8 cellular contexts compared by ENCODE assay signal in genomic region chr11:67318239-67318555, GRCh38. TPM values are rescaled to one million over a fixed set of nuclear protein-coding genes. Genes with fewer than 3 reads are reported as not detected.
DNase-seq lines count a peak whose midpoint lies in the region; ATAC-seq lines count a peak whose summit lies in the region.

No MANE protein-coding gene starts in this region.

- H3K27ac ChIP-seq in BLaER1 (no peak overlapping the region), HUES64 (ENCODE audit: low read depth, low read length) (no peak overlapping the region), muscle layer of colon (ENCODE audit: low read depth, low read length) (peak overlapping the region; percentile 80)

- DNase-seq in central memory CD8-positive, alpha-beta T cell (ENCODE audit: low spot score in 2 of 2): no peak
- DNase-seq in NCI-H2196 (lab: John Stamatoyannopoulos, UW; ENCODE audit: unreplicated experiment): no peak
- no peak for DNase-seq in stimulated activated CD4-positive, alpha-beta T cell treated with anti-CD3 and anti-CD28 coated beads, Interleukin-2, amount 100 ng/mL, for 24 hours
- DNase-seq in NCI-H1436 treated with DMSO at 0.1 percent for 48 hours (lab: John Stamatoyannopoulos, UW): no peak
- no peak for DNase-seq in NCI-H748 (lab: John Stamatoyannopoulos, UW; ENCODE audit: unreplicated experiment)

- H3K36me3 Mint-ChIP-seq in central memory CD8-positive, alpha-beta T cell (ENCODE audit: insufficient read depth): peaks cover 10% of the 10 kb centered on the region

- H3K27me3 ChIP-seq in BLaER1: no peaks in the 10 kb centered on the region
- H3K27me3 ChIP-seq in HUES64 (ENCODE audit: insufficient read depth, low read length): peaks cover 32% of the 10 kb centered on the region
- no peaks in the 10 kb centered on the region for H3K27me3 ChIP-seq in muscle layer of colon (ENCODE audit: control insufficient read depth in 1 of 2, insufficient read depth in 2 of 2, low read length in 2 of 2)

- peak overlapping the region; percentile 80 for H3K9ac ChIP-seq in BLaER1
- 0 out of 2 replicates have a peak overlapping the region, but pooled peaks have one; percentile 10 for H3K9ac ChIP-seq in HUES64 (ENCODE audit: low read depth, low read length)
- H3K9ac ChIP-seq in muscle layer of colon (ENCODE audit: low read length): peak overlapping the region; percentile 31

- H4K20me1 ChIP-seq in BLaER1: no peaks in the 10 kb centered on the region

- peak overlapping the region; percentile 99 for H3K27ac Mint-ChIP-seq in central memory CD8-positive, alpha-beta T cell (ENCODE audit: low read depth)

- H3K4me2 ChIP-seq in BLaER1: peak overlapping the region; percentile 93

- no peaks in the 10 kb centered on the region for H3K27me3 Mint-ChIP-seq in central memory CD8-positive, alpha-beta T cell

- peaks cover 22% of the 10 kb centered on the region for H3K4me1 ChIP-seq in BLaER1
- H3K4me1 ChIP-seq in HUES64 (ENCODE audit: insufficient read depth, low read length): no peaks in the 10 kb centered on the region
- peaks cover 11% of the 10 kb centered on the region for H3K4me1 ChIP-seq in muscle layer of colon (ENCODE audit: insufficient read depth, low read length)

- peak overlapping the region; percentile 96 for H3K4me3 Mint-ChIP-seq in central memory CD8-positive, alpha-beta T cell

- H3K9me3 ChIP-seq in BLaER1 (no peaks in the 10 kb centered on the region), HUES64 (ENCODE audit: insufficient read depth, low read depth, low read length) (no peaks in the 10 kb centered on the region), muscle layer of colon (ENCODE audit: low read length) (no peaks in the 10 kb centered on the region)

- H3K4me3 ChIP-seq in BLaER1 (peak overlapping the region; percentile 76), HUES64 (ENCODE audit: low read length) (peak overlapping the region; percentile 68), muscle layer of colon (ENCODE audit: low read depth in 1 of 2, low read length in 2 of 2) (peak overlapping the region; percentile 81 to 85)

- peak; percentile 39 for ATAC-seq in central memory CD8-positive, alpha-beta T cell (replicated peaks; ENCODE audit: extremely low read depth, poor library complexity, severe bottlenecking)

- WGBS in HUES64: 13% methylated on average over 14 of the region's 14 CpGs

- no peaks in the 10 kb centered on the region for H3K9me3 Mint-ChIP-seq in central memory CD8-positive, alpha-beta T cell

- H3K36me3 ChIP-seq in BLaER1: no peaks in the 10 kb centered on the region
- no peaks in the 10 kb centered on the region for H3K36me3 ChIP-seq in HUES64 (ENCODE audit: insufficient read depth, low read length)
- H3K36me3 ChIP-seq in muscle layer of colon (ENCODE audit: insufficient read depth, low read length): no peaks in the 10 kb centered on the region

- peaks cover 30% of the 10 kb centered on the region for H3K4me1 Mint-ChIP-seq in central memory CD8-positive, alpha-beta T cell

RNA-seq across cellular contexts. Expression of gene SSH3, which starts 14.9 kb away (rescaled TPM):
- 13.7 TPM for polyA plus RNA-seq in HUES64 (2013, experiment 1 of 2)
- polyA plus RNA-seq in HUES64 (2013, experiment 2 of 2): 14.1 TPM

RNA-seq across cellular contexts. Expression of gene ANKRD13D, which starts 29.1 kb away (rescaled TPM):
- 14.1 TPM for polyA plus RNA-seq in HUES64 (2013, experiment 1 of 2)
- 13.9 TPM for polyA plus RNA-seq in HUES64 (2013, experiment 2 of 2)

RNA-seq across cellular contexts. Expression of gene POLD4, which starts 35.1 kb away (rescaled TPM):
- 16.3 TPM for polyA plus RNA-seq in HUES64 (2013, experiment 1 of 2)
- 19.7 TPM for polyA plus RNA-seq in HUES64 (2013, experiment 2 of 2)

RNA-seq across cellular contexts. Expression of gene GRK2, which starts 51.9 kb away (rescaled TPM):
- 30.8 TPM for polyA plus RNA-seq in HUES64 (2013, experiment 1 of 2)
- polyA plus RNA-seq in HUES64 (2013, experiment 2 of 2): 34.2 TPM

RNA-seq across cellular contexts. Expression of gene CLCF1, which starts 55.2 kb away (rescaled TPM):
- 1.6 TPM for polyA plus RNA-seq in HUES64 (2013, experiment 1 of 2)
- polyA plus RNA-seq in HUES64 (2013, experiment 2 of 2): 1.7 TPM

Comparison
In these comparisons a context has a peak if more than half of its experiments do, and no peak if none do; other contexts are left out.
1. H3K9ac ChIP-seq: peak in every context shown above with its lines; median percentile 80 in BLaER1; 31 in muscle layer of colon; 10 in HUES64.